In genomic region chr9:31119882-31120481, GRCh38 we compare ENCODE assay signal across 8 cellular contexts.
DNase-seq lines count a peak whose midpoint lies in the region; TF ChIP-seq lines count a peak whose summit lies in the region.

No MANE protein-coding gene starts in this region.

- POLR2A ChIA-PET in HEK293T (lab: Yijun Ruan, JAX): no interaction called here

- DNase-seq in NCI-H524 (lab: John Stamatoyannopoulos, UW) (peak; percentile 4 to 50), NCI-H524 treated with DMSO at 0.1 percent for 48 hours (lab: John Stamatoyannopoulos, UW) (no peak), HEK293T (ENCODE audit: extremely low spot score) (peak; percentile 7), NCI-H1092 treated with DMSO at 0.1 percent for 48 hours (lab: John Stamatoyannopoulos, UW) (peak; percentile 53), globus pallidus (ENCODE audit: low spot score) (peak; percentile 5), AG08395 (ENCODE audit: low spot score) (no peak)
- DNase-seq in activated CD4-positive, alpha-beta T cell treated with anti-CD3 and anti-CD28 coated beads, Interleukin-2, amount 50 U/mL, for 48 hours: peak; percentile 5 to 18
- DNase-seq in stimulated activated CD4-positive, alpha-beta T cell treated with anti-CD3 and anti-CD28 coated beads, Interleukin-4, amount 100 ng/mL, for 24 hours: peak; percentile 38

- CTCF ChIA-PET in HEK293T (lab: Yijun Ruan, JAX): no interaction called here

TF ChIP-seq in HEK293T, 16 proteins besides CTCF, POLR2A, EP300 and RAD21:
- TF ChIP-seq ELF4 (IDR thresholded peaks at IDR 0.05) (no peak), L3MBTL2 (conservative IDR thresholded peaks at IDR 0.05) (no peak), CTBP1 (IDR thresholded peaks at IDR 0.05; ENCODE audit: borderline replicate concordance) (no peak), ZNF384 (IDR thresholded peaks at IDR 0.05) (no peak), ARNT (IDR thresholded peaks at IDR 0.05) (no peak), SUZ12 (IDR thresholded peaks at IDR 0.05) (no peak), BHLHE40 (IDR thresholded peaks at IDR 0.05; ENCODE audit: borderline replicate concordance) (no peak), HDGF (IDR thresholded peaks at IDR 0.05; ENCODE audit: borderline replicate concordance) (no peak), SP1 (IDR thresholded peaks at IDR 0.05) (no peak), PKNOX1 (IDR thresholded peaks at IDR 0.05) (no peak), FOXM1 (IDR thresholded peaks at IDR 0.05; ENCODE audit: borderline replicate concordance) (no peak)

Comparison
In these comparisons a context has a peak if more than half of its experiments do, and no peak if none do; other contexts are left out.
1. DNase-seq: peak in NCI-H524 (2 of 2), HEK293T (single experiment), NCI-H1092 treated with DMSO at 0.1 percent for 48 hours (single experiment), activated CD4-positive, alpha-beta T cell treated with anti-CD3 and anti-CD28 coated beads, Interleukin-2, amount 50 U/mL, for 48 hours (2 of 2), globus pallidus (single experiment) and stimulated activated CD4-positive, alpha-beta T cell treated with anti-CD3 and anti-CD28 coated beads, Interleukin-4, amount 100 ng/mL, for 24 hours (single experiment); none in NCI-H524 treated with DMSO at 0.1 percent for 48 hours (single experiment) and AG08395 (single experiment).